1 cellular context compared by ENCODE assay signal in the genomic region with DNA sequence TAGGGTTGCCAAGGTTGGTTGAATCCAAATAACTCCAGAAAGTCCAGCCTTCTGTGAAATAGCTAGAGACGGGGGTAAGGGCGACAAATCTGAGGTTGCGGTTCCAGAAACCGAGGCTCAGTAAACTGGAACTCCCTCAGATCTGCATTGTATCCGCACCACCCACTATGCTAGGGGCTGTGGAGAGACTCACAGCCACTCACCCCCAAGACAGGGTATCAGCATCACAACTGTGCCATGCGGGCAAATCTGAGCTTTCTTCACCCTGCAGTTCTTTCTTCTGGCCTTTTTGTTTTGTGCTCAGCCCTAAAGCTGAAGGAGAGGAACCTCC.
TF ChIP-seq lines count a peak whose summit lies in the region.

No MANE protein-coding gene starts in this region.

TF ChIP-seq in GM23338, 12 proteins besides CTCF, POLR2A, EP300 and RAD21 (continued from another document):
- TF ChIP-seq, protein P1, sequence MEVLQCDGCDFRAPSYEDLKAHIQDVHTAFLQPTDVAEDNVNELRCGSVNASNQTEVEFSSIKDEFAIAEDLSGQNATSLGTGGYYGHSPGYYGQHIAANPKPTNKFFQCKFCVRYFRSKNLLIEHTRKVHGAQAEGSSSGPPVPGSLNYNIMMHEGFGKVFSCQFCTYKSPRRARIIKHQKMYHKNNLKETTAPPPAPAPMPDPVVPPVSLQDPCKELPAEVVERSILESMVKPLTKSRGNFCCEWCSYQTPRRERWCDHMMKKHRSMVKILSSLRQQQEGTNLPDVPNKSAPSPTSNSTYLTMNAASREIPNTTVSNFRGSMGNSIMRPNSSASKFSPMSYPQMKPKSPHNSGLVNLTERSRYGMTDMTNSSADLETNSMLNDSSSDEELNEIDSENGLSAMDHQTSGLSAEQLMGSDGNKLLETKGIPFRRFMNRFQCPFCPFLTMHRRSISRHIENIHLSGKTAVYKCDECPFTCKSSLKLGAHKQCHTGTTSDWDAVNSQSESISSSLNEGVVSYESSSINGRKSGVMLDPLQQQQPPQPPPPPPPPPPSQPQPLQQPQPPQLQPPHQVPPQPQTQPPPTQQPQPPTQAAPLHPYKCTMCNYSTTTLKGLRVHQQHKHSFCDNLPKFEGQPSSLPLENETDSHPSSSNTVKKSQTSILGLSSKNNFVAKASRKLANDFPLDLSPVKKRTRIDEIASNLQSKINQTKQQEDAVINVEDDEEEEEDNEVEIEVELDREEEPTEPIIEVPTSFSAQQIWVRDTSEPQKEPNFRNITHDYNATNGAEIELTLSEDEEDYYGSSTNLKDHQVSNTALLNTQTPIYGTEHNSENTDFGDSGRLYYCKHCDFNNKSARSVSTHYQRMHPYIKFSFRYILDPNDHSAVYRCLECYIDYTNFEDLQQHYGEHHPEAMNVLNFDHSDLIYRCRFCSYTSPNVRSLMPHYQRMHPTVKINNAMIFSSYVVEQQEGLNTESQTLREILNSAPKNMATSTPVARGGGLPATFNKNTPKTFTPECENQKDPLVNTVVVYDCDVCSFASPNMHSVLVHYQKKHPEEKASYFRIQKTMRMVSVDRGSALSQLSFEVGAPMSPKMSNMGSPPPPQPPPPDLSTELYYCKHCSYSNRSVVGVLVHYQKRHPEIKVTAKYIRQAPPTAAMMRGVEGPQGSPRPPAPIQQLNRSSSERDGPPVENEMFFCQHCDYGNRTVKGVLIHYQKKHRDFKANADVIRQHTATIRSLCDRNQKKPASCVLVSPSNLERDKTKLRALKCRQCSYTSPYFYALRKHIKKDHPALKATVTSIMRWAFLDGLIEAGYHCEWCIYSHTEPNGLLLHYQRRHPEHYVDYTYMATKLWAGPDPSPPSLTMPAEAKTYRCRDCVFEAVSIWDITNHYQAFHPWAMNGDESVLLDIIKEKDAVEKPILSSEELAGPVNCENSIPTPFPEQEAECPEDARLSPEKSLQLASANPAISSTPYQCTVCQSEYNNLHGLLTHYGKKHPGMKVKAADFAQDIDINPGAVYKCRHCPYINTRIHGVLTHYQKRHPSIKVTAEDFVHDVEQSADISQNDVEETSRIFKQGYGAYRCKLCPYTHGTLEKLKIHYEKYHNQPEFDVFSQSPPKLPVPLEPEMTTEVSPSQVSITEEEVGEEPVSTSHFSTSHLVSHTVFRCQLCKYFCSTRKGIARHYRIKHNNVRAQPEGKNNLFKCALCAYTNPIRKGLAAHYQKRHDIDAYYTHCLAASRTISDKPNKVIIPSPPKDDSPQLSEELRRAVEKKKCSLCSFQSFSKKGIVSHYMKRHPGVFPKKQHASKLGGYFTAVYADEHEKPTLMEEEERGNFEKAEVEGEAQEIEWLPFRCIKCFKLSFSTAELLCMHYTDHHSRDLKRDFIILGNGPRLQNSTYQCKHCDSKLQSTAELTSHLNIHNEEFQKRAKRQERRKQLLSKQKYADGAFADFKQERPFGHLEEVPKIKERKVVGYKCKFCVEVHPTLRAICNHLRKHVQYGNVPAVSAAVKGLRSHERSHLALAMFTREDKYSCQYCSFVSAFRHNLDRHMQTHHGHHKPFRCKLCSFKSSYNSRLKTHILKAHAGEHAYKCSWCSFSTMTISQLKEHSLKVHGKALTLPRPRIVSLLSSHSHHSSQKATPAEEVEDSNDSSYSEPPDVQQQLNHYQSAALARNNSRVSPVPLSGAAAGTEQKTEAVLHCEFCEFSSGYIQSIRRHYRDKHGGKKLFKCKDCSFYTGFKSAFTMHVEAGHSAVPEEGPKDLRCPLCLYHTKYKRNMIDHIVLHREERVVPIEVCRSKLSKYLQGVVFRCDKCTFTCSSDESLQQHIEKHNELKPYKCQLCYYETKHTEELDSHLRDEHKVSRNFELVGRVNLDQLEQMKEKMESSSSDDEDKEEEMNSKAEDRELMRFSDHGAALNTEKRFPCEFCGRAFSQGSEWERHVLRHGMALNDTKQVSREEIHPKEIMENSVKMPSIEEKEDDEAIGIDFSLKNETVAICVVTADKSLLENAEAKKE (CRISPR knock-in tag; IDR thresholded peaks at IDR 0.05): no peak
- TF ChIP-seq EZH2 (IDR thresholded peaks at IDR 0.05; ENCODE audit: low read depth, unreplicated experiment): no peak
- TF ChIP-seq STAT1 (IDR thresholded peaks at IDR 0.05; ENCODE audit: unreplicated experiment): no peak
- TF ChIP-seq ZNF114 (CRISPR knock-in tag; IDR thresholded peaks at IDR 0.05): no peak
- no peak for TF ChIP-seq ZNF331 (CRISPR knock-in tag; IDR thresholded peaks at IDR 0.05; ENCODE audit: low read depth)
- TF ChIP-seq, protein P2, sequence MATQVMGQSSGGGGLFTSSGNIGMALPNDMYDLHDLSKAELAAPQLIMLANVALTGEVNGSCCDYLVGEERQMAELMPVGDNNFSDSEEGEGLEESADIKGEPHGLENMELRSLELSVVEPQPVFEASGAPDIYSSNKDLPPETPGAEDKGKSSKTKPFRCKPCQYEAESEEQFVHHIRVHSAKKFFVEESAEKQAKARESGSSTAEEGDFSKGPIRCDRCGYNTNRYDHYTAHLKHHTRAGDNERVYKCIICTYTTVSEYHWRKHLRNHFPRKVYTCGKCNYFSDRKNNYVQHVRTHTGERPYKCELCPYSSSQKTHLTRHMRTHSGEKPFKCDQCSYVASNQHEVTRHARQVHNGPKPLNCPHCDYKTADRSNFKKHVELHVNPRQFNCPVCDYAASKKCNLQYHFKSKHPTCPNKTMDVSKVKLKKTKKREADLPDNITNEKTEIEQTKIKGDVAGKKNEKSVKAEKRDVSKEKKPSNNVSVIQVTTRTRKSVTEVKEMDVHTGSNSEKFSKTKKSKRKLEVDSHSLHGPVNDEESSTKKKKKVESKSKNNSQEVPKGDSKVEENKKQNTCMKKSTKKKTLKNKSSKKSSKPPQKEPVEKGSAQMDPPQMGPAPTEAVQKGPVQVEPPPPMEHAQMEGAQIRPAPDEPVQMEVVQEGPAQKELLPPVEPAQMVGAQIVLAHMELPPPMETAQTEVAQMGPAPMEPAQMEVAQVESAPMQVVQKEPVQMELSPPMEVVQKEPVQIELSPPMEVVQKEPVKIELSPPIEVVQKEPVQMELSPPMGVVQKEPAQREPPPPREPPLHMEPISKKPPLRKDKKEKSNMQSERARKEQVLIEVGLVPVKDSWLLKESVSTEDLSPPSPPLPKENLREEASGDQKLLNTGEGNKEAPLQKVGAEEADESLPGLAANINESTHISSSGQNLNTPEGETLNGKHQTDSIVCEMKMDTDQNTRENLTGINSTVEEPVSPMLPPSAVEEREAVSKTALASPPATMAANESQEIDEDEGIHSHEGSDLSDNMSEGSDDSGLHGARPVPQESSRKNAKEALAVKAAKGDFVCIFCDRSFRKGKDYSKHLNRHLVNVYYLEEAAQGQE (IDR thresholded peaks at IDR 0.05; ENCODE audit: unreplicated experiment): no peak
TF ChIP-seq in GM23338: peak in this region for 0.
